ENCODE assay signal across 8 cellular contexts in genomic region chr16:50024684-50025543, GRCh38. TPM values are rescaled to one million over a fixed set of nuclear protein-coding genes. Genes with fewer than 3 reads are reported as not detected.
A peak's percentile ranks its signal among the peaks of the same experiment; 100 is the strongest.
DNase-seq lines count a peak whose midpoint lies in the region; ATAC-seq, FAIRE-seq and TF ChIP-seq lines count a peak whose summit lies in the region.

TSS of gene CNEP1R1 (plus strand) at chr16:50025225. CDS start at chr16:50025316, 91 bp downstream.

- peak; percentile 95 for FAIRE-seq in kidney (lab: Jason Lieb, UNC)

- H3K9me3 ChIP-seq in BE2C (no peaks in the 10 kb centered on the region), kidney (ENCODE audit: control insufficient read depth in 1 of 2, low read length in 2 of 2) (no peaks in the 10 kb centered on the region)

- peak within 1 kb of the TSS; percentile 88 to 90 for H3K9ac ChIP-seq in kidney (ENCODE audit: low read length in 2 of 2)

- TF ChIP-seq POLR2A in GM19099 (IDR thresholded peaks at IDR 0.05; ENCODE audit: extremely low read depth, insufficient read length, low read depth) = peak; percentile 66

- H3K4me3 ChIP-seq in BE2C (ENCODE audit: low read depth, low read length) = peak within 1 kb of the TSS; percentile 64
- H3K4me3 ChIP-seq in kidney (ENCODE audit: low read length in 2 of 2) = peak within 1 kb of the TSS; percentile 83 to 93

- peak; percentile 99 for ATAC-seq in HG03432 (IDR thresholded peaks at IDR 0.05; ENCODE audit: unreplicated experiment)

- H3K36me3 ChIP-seq in BE2C (peaks cover 6% of the 10 kb centered on the region; the same call in 1 of the 2 replicates), kidney (ENCODE audit: control insufficient read depth in 1 of 2, insufficient read depth in 2 of 2, low read length in 2 of 2) (no peaks in the 10 kb centered on the region)

- intact Hi-C loops in kidney (cut with DNase I) = no loop called here

- DNase-seq in BE2C (peak; percentile 95), NCI-H460 (ENCODE audit: extremely low read depth, low read depth) (peak; percentile 97), cerebellum (ENCODE audit: low spot score) (peak; percentile 97), kidney (peak; percentile 98)
- peak; percentile 92 for DNase-seq in activated CD4-positive, CD25-positive, alpha-beta regulatory T cell treated with anti-CD3 and anti-CD28 coated beads, Interleukin-2, amount 50 U/mL, for 72 hours
- peak; percentile 94 for DNase-seq in stimulated activated CD4-positive, alpha-beta T cell treated with anti-CD3 and anti-CD28 coated beads, Interleukin-15, amount 100 ng/mL, for 24 hours

- H3K27ac ChIP-seq in kidney (ENCODE audit: low read depth in 2 of 2, low read length in 2 of 2) = peak within 1 kb of the TSS; percentile 55 to 79

- no peaks in the 10 kb centered on the region for H3K27me3 ChIP-seq in BE2C

- peak; percentile 99 for TF ChIP-seq CTCF in BE2C (IDR thresholded peaks at IDR 0.05; ENCODE audit: low read depth, low read length)
- TF ChIP-seq CTCF in kidney (IDR thresholded peaks at IDR 0.05; ENCODE audit: borderline replicate concordance, extremely low read depth, insufficient read depth) = peak; percentile 98

- peaks cover 3% of the 10 kb centered on the region; the same call in 1 of the 2 replicates for H3K4me1 ChIP-seq in BE2C
- H3K4me1 ChIP-seq in kidney (ENCODE audit: control insufficient read depth in 1 of 2, insufficient read depth in 1 of 2, low read depth in 1 of 2, low read length in 2 of 2) = peaks cover 3 to 5% of the 10 kb centered on the region in 2 donors

RNA-seq across cellular contexts. Expression of gene CNEP1R1, which starts in this region (rescaled TPM):
- 13.2 TPM for polyA plus RNA-seq in BE2C (2012; ENCODE audit: insufficient read depth, insufficient read length, low read depth)
- total RNA-seq in NCI-H460 (2014; rRNA removed; shearing (Covaris generic)) = 24.0 and 26.3 TPM in 2 replicates
- 28.1 and 28.2 TPM in 2 replicates for polyA plus RNA-seq in NCI-H460 (2014; cell fraction: nucleus; rRNA removed)
- 45.3 TPM for total RNA-seq in cerebellum
- total RNA-seq in kidney = 19.4 TPM
- polyA plus RNA-seq in kidney (ENCODE audit: insufficient read depth, low read depth, low replicate concordance) = 9.4 TPM

Comparison
In these comparisons a context has a peak if more than half of its experiments do, and no peak if none do; other contexts are left out.
1. Peak in every context shown above with its lines: DNase-seq, ATAC-seq, H3K4me3 ChIP-seq and H3K27ac ChIP-seq.